In the genomic region with DNA sequence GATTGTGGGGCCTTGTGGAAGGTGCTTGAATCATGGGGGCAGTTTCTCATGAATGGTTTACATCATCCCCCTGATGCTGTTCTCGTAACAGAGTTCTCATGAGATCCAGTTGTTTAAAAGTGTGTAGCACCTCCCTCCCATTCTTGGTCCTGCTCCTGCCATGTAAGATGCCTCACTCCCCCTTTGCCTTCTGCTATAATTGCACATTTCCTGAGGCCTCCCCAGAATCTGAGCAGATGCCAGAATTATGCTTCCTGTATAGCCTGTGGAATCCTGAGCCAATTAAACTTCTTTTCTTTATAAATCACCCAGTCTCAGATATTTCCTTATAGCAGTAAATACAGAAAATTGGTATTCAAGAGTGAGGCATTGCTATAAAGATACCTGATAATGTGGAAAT, we compare ENCODE assay signal across 26 cellular contexts.
"Had no signal": no experiment of that assay in that cellular context is flagged by ENCODE, and none has a peak within 500 bp of the region (broad histone marks: within the 10 kb centered on the region; RNA-seq: fewer than 3 reads in every experiment).

No MANE protein-coding gene starts in this region.

- H3K4me3 Mint-ChIP-seq: memory B cell; mesothelial cell of epicardium; natural killer cell; neural progenitor cell; stimulated activated memory B cell treated with anti-CD40 and anti-IgM and Interleukin-4, amounts not matched to agents 10 μg/mL and 1 μg/mL and 100 μg/mL, for 72 hours; stimulated activated naive CD8-positive, alpha-beta T cell treated with anti-CD3 and anti-CD28 coated beads, Interleukin-15, Interleukin-2, amounts not matched to agents 100 ng/mL and 50 ng/mL, for 24 hours had no signal

- H3K27ac ChIP-seq: epithelial cell of prostate, esophagus muscularis mucosa, hepatocyte, left ventricle myocardium inferior, lower lobe of right lung, neural progenitor cell, pancreas, psoas muscle, right lobe of liver, tibial nerve, upper lobe of right lung, vagina had no signal

- H3K9me3 Mint-ChIP-seq: natural killer cell; stimulated activated naive CD8-positive, alpha-beta T cell treated with anti-CD3 and anti-CD28 coated beads, Interleukin-15, Interleukin-2, amounts not matched to agents 100 ng/mL and 50 ng/mL, for 24 hours had no signal

- H3K79me2 ChIP-seq: hepatocyte had no signal

- H3K4me1 Mint-ChIP-seq: memory B cell; natural killer cell; stimulated activated memory B cell treated with anti-CD40 and anti-IgM and Interleukin-4, amounts not matched to agents 10 μg/mL and 1 μg/mL and 100 μg/mL, for 72 hours had no signal

- DNase-seq: cortex of kidney; effector memory CD4-positive, alpha-beta T cell; foreskin melanocyte; head of caudate nucleus; kidney; left cardiac atrium; left ventricle myocardium inferior; lower lobe of right lung; natural killer cell; nucleus accumbens; pancreas; psoas muscle; retina; right lobe of liver; stimulated activated CD4-positive, alpha-beta T cell treated with anti-CD3 and anti-CD28 coated beads, Interleukin-4, amount 100 ng/mL, for 24 hours; upper lobe of right lung had no signal

- H3K9me3 ChIP-seq: esophagus muscularis mucosa, lower lobe of right lung, pancreas, psoas muscle, right lobe of liver, tibial nerve, upper lobe of right lung, vagina had no signal

- H3K4me3 ChIP-seq: esophagus muscularis mucosa, hepatocyte, left ventricle myocardium inferior, lower lobe of right lung, neural progenitor cell, pancreas, psoas muscle, right lobe of liver, tibial nerve, upper lobe of right lung, vagina had no signal

- H3K9ac ChIP-seq: neural progenitor cell had no signal

- H3K4me1 ChIP-seq: esophagus muscularis mucosa, left ventricle myocardium inferior, lower lobe of right lung, pancreas, psoas muscle, tibial nerve, upper lobe of right lung, vagina had no signal

- H3K4me2 ChIP-seq: hepatocyte, neural progenitor cell had no signal

- H3K27me3 Mint-ChIP-seq: stimulated activated memory B cell treated with anti-CD40 and anti-IgM and Interleukin-4, amounts not matched to agents 10 μg/mL and 1 μg/mL and 100 μg/mL, for 72 hours had no signal

- H3K27ac Mint-ChIP-seq: memory B cell; mesothelial cell of epicardium; natural killer cell; neural progenitor cell; stimulated activated memory B cell treated with anti-CD40 and anti-IgM and Interleukin-4, amounts not matched to agents 10 μg/mL and 1 μg/mL and 100 μg/mL, for 72 hours; stimulated activated naive CD8-positive, alpha-beta T cell treated with anti-CD3 and anti-CD28 coated beads, Interleukin-15, Interleukin-2, amounts not matched to agents 100 ng/mL and 50 ng/mL, for 24 hours had no signal

- H2AFZ ChIP-seq: hepatocyte, neural progenitor cell had no signal

- H3K27me3 ChIP-seq: esophagus muscularis mucosa, hepatocyte, neural progenitor cell, pancreas, right lobe of liver, tibial nerve, upper lobe of right lung, vagina had no signal

- ATAC-seq: left cardiac atrium; lower lobe of right lung; natural killer cell; pancreas; psoas muscle; right lobe of liver; stimulated activated memory B cell treated with anti-CD40 and anti-IgM and Interleukin-4, amounts not matched to agents 10 μg/mL and 1 μg/mL and 100 μg/mL, for 72 hours; upper lobe of right lung had no signal

- H3K36me3 ChIP-seq: esophagus muscularis mucosa, left ventricle myocardium inferior, lower lobe of right lung, neural progenitor cell, pancreas, right lobe of liver, upper lobe of right lung, vagina had no signal

- H3K36me3 Mint-ChIP-seq: natural killer cell had no signal
